ENCODE assay signal across 2 cellular contexts in genomic region chr15:61011576-61012336, GRCh38.
TF ChIP-seq lines count a peak whose summit lies in the region.

No MANE protein-coding gene starts in this region.

TF ChIP-seq in HEK293, 187 proteins besides CTCF, POLR2A, EP300 and RAD21 (continued from another document):
- TF ChIP-seq TSHZ1 (tag by site-specific recombination; IDR thresholded peaks at IDR 0.05; ENCODE audit: borderline replicate concordance): no peak
- TF ChIP-seq PRDM6 (tag by site-specific recombination; IDR thresholded peaks at IDR 0.05): peak; percentile 85
- TF ChIP-seq ZNF398 (tag by site-specific recombination; IDR thresholded peaks at IDR 0.05): no peak
- 0 out of 2 replicates have a peak, but pooled peaks have one; percentile 18 for TF ChIP-seq ZBTB44 (tag by site-specific recombination; IDR thresholded peaks at IDR 0.05)
- no peak for TF ChIP-seq ZNF701 (tag by site-specific recombination; IDR thresholded peaks at IDR 0.05)
- no peak for TF ChIP-seq GFI1B (tag by site-specific recombination; IDR thresholded peaks at IDR 0.05)
- no peak for TF ChIP-seq ZNF530 (tag by site-specific recombination; IDR thresholded peaks at IDR 0.05; ENCODE audit: low read depth)
- no peak for TF ChIP-seq ZBTB49 (tag by site-specific recombination; IDR thresholded peaks at IDR 0.05; ENCODE audit: low read depth)
- TF ChIP-seq OSR2 (tag by site-specific recombination; IDR thresholded peaks at IDR 0.05): no peak
- no peak for TF ChIP-seq RBAK (tag by site-specific recombination; IDR thresholded peaks at IDR 0.05)
- no peak for TF ChIP-seq ZNF138 (tag by site-specific recombination; IDR thresholded peaks at IDR 0.05; ENCODE audit: borderline replicate concordance)

TF ChIP-seq in H1, 55 proteins besides CTCF, POLR2A, EP300 and RAD21 (continued from another document):
- TF ChIP-seq MAX (IDR thresholded peaks at IDR 0.05): peak; percentile 26; the same call in 1 of the 2 replicates
- TF ChIP-seq KDM5A (IDR thresholded peaks at IDR 0.05; ENCODE audit: low read length): no peak
- TF ChIP-seq CHD7 (IDR thresholded peaks at IDR 0.05; ENCODE audit: insufficient replicate concordance, low read length): peak; percentile 44
- TF ChIP-seq HDAC2 (IDR thresholded peaks at IDR 0.05; ENCODE audit: borderline replicate concordance in 1 of 2, low read depth in 2 of 2, low read length in 2 of 2): peak; percentile 44 to 53; a peak in 1 of 4 replicates
- peak; percentile 52; the same call in 1 of the 2 replicates for TF ChIP-seq SP1 (IDR thresholded peaks at IDR 0.05; ENCODE audit: low read depth, low read length)
- TF ChIP-seq E2F6 (IDR thresholded peaks at IDR 0.05): 0 out of 2 replicates have a peak, but pooled peaks have one; percentile 16
- peak; percentile 35; the same call in 1 of the 2 replicates for TF ChIP-seq TAF1 (IDR thresholded peaks at IDR 0.05; ENCODE audit: low read depth, low read length)
- no peak for TF ChIP-seq ZNF274 (IDR thresholded peaks at IDR 0.05; ENCODE audit: borderline replicate concordance, extremely low read depth, low read length)
- TF ChIP-seq JUN (IDR thresholded peaks at IDR 0.05; ENCODE audit: low read depth, low read length): no peak
